ENCODE assay signal across 8 cellular contexts in the genomic region with DNA sequence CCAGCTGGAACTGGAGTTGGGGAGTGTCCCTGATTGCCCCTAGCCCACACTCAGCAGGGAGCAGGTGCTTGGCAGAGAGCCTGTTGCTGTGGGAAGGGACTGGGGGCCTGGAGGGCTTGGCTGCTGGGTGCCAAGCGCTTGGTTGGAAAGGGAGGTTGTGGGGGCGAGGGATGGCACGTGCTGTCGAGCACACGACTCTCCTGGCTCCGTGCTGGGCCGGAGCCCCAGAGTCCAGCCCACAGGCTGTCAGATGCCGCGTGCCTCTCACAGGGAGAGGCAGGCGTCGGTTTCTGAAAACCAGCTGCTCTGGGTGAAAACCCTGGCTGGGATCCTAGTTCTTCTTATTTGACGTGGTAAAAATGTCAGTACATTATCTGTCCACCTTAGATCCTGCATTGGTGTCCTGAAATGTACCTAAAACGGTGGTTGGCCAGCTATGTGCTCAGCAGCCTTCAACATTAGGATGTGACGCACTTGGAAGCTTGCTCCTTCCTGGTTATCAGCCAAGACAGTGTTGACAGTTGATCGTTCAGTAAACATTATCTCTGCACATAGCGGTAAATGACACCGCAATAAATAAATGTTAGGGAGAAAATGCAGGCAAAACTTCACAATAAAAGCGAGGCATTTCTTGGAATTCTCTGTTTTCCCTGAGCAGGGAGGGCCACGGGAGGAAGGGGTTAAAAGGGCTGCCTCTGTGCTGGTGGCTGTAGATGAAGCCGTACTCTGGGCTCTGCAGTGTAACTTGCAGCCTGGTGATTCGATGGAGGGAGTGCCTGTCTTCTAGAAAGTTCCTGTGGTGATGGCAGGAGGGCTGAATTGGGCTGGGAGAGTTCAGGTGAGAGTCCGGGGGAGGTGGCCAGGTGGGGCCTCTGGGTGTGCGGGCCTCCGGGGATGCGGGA. TPM values are rescaled to one million over a fixed set of nuclear protein-coding genes. Genes with fewer than 3 reads are reported as not detected.
DNase-seq lines count a peak whose midpoint lies in the region; ATAC-seq, FAIRE-seq and TF ChIP-seq lines count a peak whose summit lies in the region.

No MANE protein-coding gene starts in this region.

- H3K9me3 Mint-ChIP-seq in type B pancreatic cell (no peaks in the 10 kb centered on the region), T-cell (peaks cover 0 to 6% (median 0%) of the 10 kb centered on the region in 3 donors)

- no peaks in the 10 kb centered on the region for H3K27me3 Mint-ChIP-seq in type B pancreatic cell
- H3K27me3 Mint-ChIP-seq in T-cell, result no peaks in the 10 kb centered on the region

- H3K4me1 Mint-ChIP-seq in type B pancreatic cell (ENCODE audit: unreplicated experiment) (peaks cover 37% of the 10 kb centered on the region), T-cell (peaks cover 8 to 22% (median 21%) of the 10 kb centered on the region in 3 donors)

- ATAC-seq in T-cell (replicated peaks in 1 of 4) (no peak), GM21619 (IDR thresholded peaks at IDR 0.05; ENCODE audit: unreplicated experiment) (no peak)

- DNase-seq in NCI-H524 (lab: John Stamatoyannopoulos, UW) (peak; percentile 37 to 82), NCI-H524 treated with DMSO at 0.1 percent for 48 hours (lab: John Stamatoyannopoulos, UW) (no peak), amniotic epithelial cell (ENCODE audit: low read depth) (peak; percentile 29), type B pancreatic cell (ENCODE audit: extremely low spot score, unreplicated experiment) (no peak), A172 (ENCODE audit: low spot score) (no peak), T-cell (no peak)

- POLR2A ChIA-PET in T-cell (lab: Charles Lee), result no interaction called here

- CTCF ChIA-PET in T-cell (lab: Charles Lee), result no interaction called here

- H3K27ac Mint-ChIP-seq in type B pancreatic cell (peak overlapping the region; percentile 61), T-cell (no peak overlapping the region)

- H3K4me3 Mint-ChIP-seq in type B pancreatic cell, result peak overlapping the region; percentile 31
- no peak overlapping the region for H3K4me3 Mint-ChIP-seq in T-cell

- H3K36me3 Mint-ChIP-seq in type B pancreatic cell (peaks cover 10% of the 10 kb centered on the region), T-cell (no peaks in the 10 kb centered on the region)

- FAIRE-seq in islet of Langerhans (lab: Jason Lieb, UNC), result peak; percentile 95

- no peak for TF ChIP-seq CTCF in type B pancreatic cell (conservative IDR thresholded peaks at IDR 0.05)

RNA-seq across cellular contexts. Expression of gene GRAMD4, which starts 29.2 kb away (rescaled TPM):
- total RNA-seq in type B pancreatic cell (ENCODE audit: low replicate concordance) (56.4 and 80.9 TPM in 2 replicates), T-cell (10 to 100 TPM in 4 of 5 donors, 1 to 10 TPM in 1; 8.8 to 24.3 (median 22.9) TPM)
- 12.9 and 106 TPM in 2 replicates for total RNA-seq in A172 (2014; rRNA removed; shearing (Covaris generic))

Comparison
In these comparisons a context has a peak if more than half of its experiments do, and no peak if none do; other contexts are left out.
1. DNase-seq: peak in NCI-H524 (2 of 2) and amniotic epithelial cell (single experiment); none in NCI-H524 treated with DMSO at 0.1 percent for 48 hours (single experiment), type B pancreatic cell (single experiment), A172 (single experiment) and T-cell (0 of 34).